ENCODE assay signal across 1 cellular context in genomic region chr7:74657692-74658170, GRCh38.
TF ChIP-seq lines count a peak whose summit lies in the region.

Gene GTF2I, plus strand, starts transcription at chr7:74657718. Its CDS starts 31,411 bp downstream, at chr7:74689129.

TF ChIP-seq in HEK293, 187 proteins besides CTCF, POLR2A, EP300 and RAD21 (continued from another document):
- no peak for TF ChIP-seq PBX3 (CRISPR knock-in tag; IDR thresholded peaks at IDR 0.05)
- TF ChIP-seq PATZ1 (tag by site-specific recombination; IDR thresholded peaks at IDR 0.05): 0 out of 2 replicates have a peak, but pooled peaks have one; percentile 61
- peak; percentile 48; the same call in 1 of the 2 replicates for TF ChIP-seq ZNF660 (tag by site-specific recombination; IDR thresholded peaks at IDR 0.05)
- peak; percentile 97 for TF ChIP-seq ZNF362 (tag by site-specific recombination; IDR thresholded peaks at IDR 0.05)
- TF ChIP-seq GLIS1 (tag by site-specific recombination; IDR thresholded peaks at IDR 0.05): 0 out of 2 replicates have a peak, but pooled peaks have one; percentile 28
- no peak for TF ChIP-seq ZNF175 (tag by site-specific recombination; IDR thresholded peaks at IDR 0.05)
